6 cellular contexts compared by ENCODE assay signal in genomic region chr9:35756275-35756742, GRCh38. TPM values are rescaled to one million over a fixed set of nuclear protein-coding genes. Genes with fewer than 3 reads are reported as not detected.
DNase-seq lines count a peak whose midpoint lies in the region; ATAC-seq and TF ChIP-seq lines count a peak whose summit lies in the region.

No MANE protein-coding gene starts in this region.

- TF ChIP-seq CTCF in glutamatergic neuron (IDR thresholded peaks at IDR 0.05; ENCODE audit: partially characterized antibody, unreplicated experiment): peak; percentile 27

- ATAC-seq in GM21447 (IDR thresholded peaks at IDR 0.05; ENCODE audit: unreplicated experiment): peak; percentile 55
- no peak for ATAC-seq in HG03025 (IDR thresholded peaks at IDR 0.05; ENCODE audit: low FRiP score, unreplicated experiment)

- H3K9me3 Mint-ChIP-seq in glutamatergic neuron (ENCODE audit: unreplicated experiment): peaks cover 17% of the 10 kb centered on the region

- peak overlapping the region; percentile 90 for H3K4me3 Mint-ChIP-seq in glutamatergic neuron (ENCODE audit: unreplicated experiment)

- peaks cover 15% of the 10 kb centered on the region for H3K27me3 Mint-ChIP-seq in glutamatergic neuron (ENCODE audit: unreplicated experiment)

- peak overlapping the region; percentile 75 for H3K27ac Mint-ChIP-seq in glutamatergic neuron (ENCODE audit: unreplicated experiment)

- peaks cover 4% of the 10 kb centered on the region for H3K36me3 Mint-ChIP-seq in glutamatergic neuron (ENCODE audit: unreplicated experiment)

- DNase-seq in activated CD4-positive, alpha-beta T cell treated with anti-CD3 and anti-CD28 coated beads for 1 hour: peak; percentile 62
- peak; percentile 65 for DNase-seq in glutamatergic neuron
- DNase-seq in stimulated activated CD8-positive, alpha-beta memory T cell treated with anti-CD3 and anti-CD28 coated beads, Interleukin-12 subunit alpha, Interleukin-12 subunit beta, amount 100 ng/mL, for 1 hour (ENCODE audit: low read depth): peak; percentile 58
- no peak for DNase-seq in HT-29 (ENCODE audit: low spot score)

- H3K4me1 Mint-ChIP-seq in glutamatergic neuron (ENCODE audit: low read depth, unreplicated experiment): peaks cover 8% of the 10 kb centered on the region

RNA-seq across cellular contexts. Expression of gene MSMP, which starts 2.2 kb away (rescaled TPM):
- total RNA-seq in glutamatergic neuron (ENCODE audit: unreplicated experiment): not detected
- 0.28 TPM in 1 of 2 replicates, not detected in the other for total RNA-seq in HT-29 (2014; rRNA removed; shearing (Covaris generic))

RNA-seq across cellular contexts. Expression of gene RGP1, which starts 7.2 kb away (rescaled TPM):
- total RNA-seq in glutamatergic neuron (ENCODE audit: unreplicated experiment): 44.0 TPM
- total RNA-seq in HT-29 (2014; rRNA removed; shearing (Covaris generic)): 18.9 and 20.6 TPM in 2 replicates

RNA-seq across cellular contexts. Expression of gene GBA2, which starts 7.3 kb away (rescaled TPM):
- 287 TPM for total RNA-seq in glutamatergic neuron (ENCODE audit: unreplicated experiment)
- 74.6 and 84.9 TPM in 2 replicates for total RNA-seq in HT-29 (2014; rRNA removed; shearing (Covaris generic))

RNA-seq across cellular contexts. Expression of gene CREB3, which starts 23.8 kb away (rescaled TPM):
- total RNA-seq in glutamatergic neuron (ENCODE audit: unreplicated experiment): 32.0 TPM
- total RNA-seq in HT-29 (2014; rRNA removed; shearing (Covaris generic)): 42.4 and 44.5 TPM in 2 replicates

RNA-seq across cellular contexts. Expression of gene TLN1, which starts 24.3 kb away (rescaled TPM):
- 56.2 TPM for total RNA-seq in glutamatergic neuron (ENCODE audit: unreplicated experiment)
- total RNA-seq in HT-29 (2014; rRNA removed; shearing (Covaris generic)): 99.5 and 100.0 TPM in 2 replicates
